8 cellular contexts compared by ENCODE assay signal in the genomic region with DNA sequence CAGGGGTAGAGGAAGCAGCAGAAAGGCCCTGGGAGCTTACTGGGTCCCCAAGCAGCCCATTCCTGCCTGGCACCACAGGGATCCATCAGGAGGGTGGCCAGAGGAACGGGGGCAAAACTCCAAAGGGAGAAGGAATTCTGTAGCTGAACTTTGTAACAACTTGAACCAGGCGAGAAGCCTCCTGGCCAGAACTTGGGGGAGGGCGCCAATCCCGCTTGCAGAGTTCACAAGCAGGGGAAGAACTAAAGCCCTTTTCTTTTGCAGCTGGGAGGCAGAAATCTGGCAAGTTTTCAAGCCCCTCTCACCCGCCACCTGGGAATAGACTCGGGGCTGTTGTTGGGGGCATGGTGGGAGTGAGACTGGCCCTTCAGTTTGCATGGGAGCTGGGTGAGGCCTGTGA.
"Had no signal": no experiment of that assay in that cellular context is flagged by ENCODE, and none has a peak within 500 bp of the region (broad histone marks: within the 10 kb centered on the region; RNA-seq: fewer than 3 reads in every experiment).

No MANE protein-coding gene starts in this region.

- ATAC-seq: HCT116, K562 had no signal

- H3K9me3 ChIP-seq: HAP-1 had no signal

- H3K4me3 ChIP-seq: GM23248, HAP-1, K562 had no signal

- H3K27ac Mint-ChIP-seq: HFFc6 had no signal

- H3K4me1 ChIP-seq: HAP-1 had no signal

- H2AFZ ChIP-seq: GM23248 had no signal

- H3K36me3 ChIP-seq: HAP-1 had no signal

- H3K27ac ChIP-seq: GM23248 had no signal

- H3K4me3 Mint-ChIP-seq: HFFc6 had no signal

- H3K9ac ChIP-seq: GM23248 had no signal

- H3K9me3 Mint-ChIP-seq: HFFc6 had no signal

- DNase-seq: GM23248, H7, HFFc6, IMR-90, KG1 had no signal
